Comparison of ENCODE assay signal across 17 cellular contexts in the genomic region with DNA sequence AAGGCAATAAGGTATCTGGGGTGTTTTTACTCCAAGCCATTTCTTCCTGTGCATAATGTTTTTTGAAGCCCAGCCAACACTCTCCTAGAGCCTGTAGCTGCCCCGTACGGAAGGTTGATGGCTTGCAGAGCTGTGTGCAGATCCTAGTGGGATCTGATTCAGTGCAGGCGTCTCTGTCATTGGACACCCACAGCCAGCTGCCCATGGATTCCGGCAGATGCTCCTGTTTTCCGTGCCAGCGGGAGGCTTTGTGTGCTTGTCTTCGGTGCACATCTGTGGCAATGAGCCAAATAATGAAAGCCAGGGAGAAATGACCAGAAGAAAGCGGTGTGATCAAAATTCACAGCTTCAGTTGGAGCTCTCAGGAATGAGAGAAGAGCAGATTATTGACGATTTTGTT.
A peak's percentile ranks its signal among the peaks of the same experiment; 100 is the strongest.
DNase-seq lines count a peak whose midpoint lies in the region; ATAC-seq and TF ChIP-seq lines count a peak whose summit lies in the region.
"Had no signal": no experiment of that assay in that cellular context is flagged by ENCODE, and none has a peak within 500 bp of the region (broad histone marks: within the 10 kb centered on the region; RNA-seq: fewer than 3 reads in every experiment).

No MANE protein-coding gene starts in this region.

- ATAC-seq in HG02885 (IDR thresholded peaks at IDR 0.05; ENCODE audit: poor library complexity, unreplicated experiment) (no peak), GM19452 (IDR thresholded peaks at IDR 0.05; ENCODE audit: unreplicated experiment) (no peak)
- ATAC-seq: left cardiac atrium; natural killer cell treated with Interleukin-12 subunit alpha and Interleukin-12 subunit beta and Interleukin-15 and Interleukin-18, amount 100 ng/mL, for 72 hours; stimulated activated naive CD8-positive, alpha-beta T cell treated with anti-CD3 and anti-CD28 coated beads, Interleukin-15, amount 100 ng/mL, for 72 hours; WTC11 had no signal

- H3K27me3 ChIP-seq in SJCRH30: no peaks in the 10 kb centered on the region
- no peaks in the 10 kb centered on the region for H3K27me3 ChIP-seq in spleen (replicated peaks in 1 of 7)
- H3K27me3 ChIP-seq: BLaER1, upper lobe of left lung had no signal

- no peaks in the 10 kb centered on the region for H3K36me3 ChIP-seq in SJCRH30
- no peaks in the 10 kb centered on the region for H3K36me3 ChIP-seq in spleen
- H3K36me3 ChIP-seq: BLaER1, HAP-1, upper lobe of left lung had no signal

- H3K9me3 ChIP-seq in SJCRH30 (replicated peaks) (no peaks in the 10 kb centered on the region), spleen (peaks cover 0 to 2% (median 0%) of the 10 kb centered on the region in 8 donors)
- H3K9me3 ChIP-seq: BLaER1, HAP-1, upper lobe of left lung had no signal

- H3K4me1 ChIP-seq in SJCRH30: 0 out of 2 replicates have a peak, but pooled peaks cover 3% of the 10 kb centered on the region
- no peaks in the 10 kb centered on the region for H3K4me1 ChIP-seq in spleen
- H3K4me1 ChIP-seq: BLaER1, HAP-1, upper lobe of left lung had no signal

- no peak overlapping the region for H3K4me3 ChIP-seq in SJCRH30
- H3K4me3 ChIP-seq in spleen: no peak overlapping the region
- H3K4me3 ChIP-seq: BLaER1, HAP-1, upper lobe of left lung had no signal

- H3K27ac ChIP-seq in SJCRH30 (no peak overlapping the region), spleen (no peak overlapping the region)
- H3K27ac ChIP-seq: BLaER1, upper lobe of left lung had no signal

- DNase-seq in NCI-H2081 (lab: John Stamatoyannopoulos, UW): peak; percentile 26 to 75
- DNase-seq in NCI-H2081 treated with DMSO at 0.1 percent for 48 hours (lab: John Stamatoyannopoulos, UW): no peak
- DNase-seq in NCI-H2196 (lab: John Stamatoyannopoulos, UW; ENCODE audit: unreplicated experiment): peak; percentile 71
- DNase-seq in SJCRH30: peak; percentile 76 to 88
- peak; percentile 12 for DNase-seq in spleen
- no peak for DNase-seq in cerebellar cortex (ENCODE audit: low spot score)
- DNase-seq: activated CD4-positive, alpha-beta memory T cell treated with anti-CD3 and anti-CD28 coated beads for 36 hours; left cardiac atrium; mesendoderm; stimulated activated naive CD8-positive, alpha-beta T cell treated with anti-CD3 and anti-CD28 coated beads, Interleukin-15, amount 100 ng/mL, for 72 hours; upper lobe of left lung had no signal

- no peak for TF ChIP-seq CTCF in spleen (IDR thresholded peaks at IDR 0.05 in 8 of 11, conservative IDR thresholded peaks at IDR 0.05 in 3 of 11)

- WGBS in spleen, 5 donors: 52 to 83% (median 76%) methylated on average over 8 to 9 of the region's 9 CpGs

- TF ChIP-seq POLR2A in spleen (IDR thresholded peaks at IDR 0.05): no peak

- intact Hi-C loops in spleen (cut with DNase I; ENCODE audit: low total_unique reads): no loop called here

Comparison
In these comparisons a context has a peak if more than half of its experiments do, and no peak if none do; other contexts are left out.
1. DNase-seq: peak in NCI-H2081 (2 of 2), NCI-H2196 (single experiment), SJCRH30 (2 of 2) and spleen (single experiment); none in NCI-H2081 treated with DMSO at 0.1 percent for 48 hours (single experiment) and cerebellar cortex (single experiment).